ENCODE assay signal across 14 cellular contexts in genomic region chrX:71302461-71303213, GRCh38. TPM values are rescaled to one million over a fixed set of nuclear protein-coding genes. Genes with fewer than 3 reads are reported as not detected.
DNase-seq lines count a peak whose midpoint lies in the region; ATAC-seq, FAIRE-seq and TF ChIP-seq lines count a peak whose summit lies in the region.
"Had no signal": no experiment of that assay in that cellular context is flagged by ENCODE, and none has a peak within 500 bp of the region (broad histone marks: within the 10 kb centered on the region; RNA-seq: fewer than 3 reads in every experiment).

No MANE protein-coding gene starts in this region.

- BruUV-seq in PC-3 (replicated peaks; lab: Mats Ljungman, UMichigan) (no TSS peak), MCF 10A (replicated peaks; lab: Mats Ljungman, UMichigan) (no TSS peak)

- no peaks in the 10 kb centered on the region for H3K9me3 Mint-ChIP-seq in effector memory CD8-positive, alpha-beta T cell
- no peaks in the 10 kb centered on the region for H3K9me3 Mint-ChIP-seq in MCF 10A (ENCODE audit: unreplicated experiment)

- WGBS in sigmoid colon, 2 donors = 74 to 90% methylated on average over 5 of the region's 5 CpGs

- H3K4me3 ChIP-seq in PC-3 (ENCODE audit: low read length) (no peak overlapping the region), sigmoid colon (peak overlapping the region; percentile 1 to 45 (median 38))
- H3K4me3 ChIP-seq: GM23248, pancreas had no signal

- peak; percentile 55; the same call in 1 of the 2 replicates for ATAC-seq in PC-3
- ATAC-seq in effector memory CD8-positive, alpha-beta T cell (replicated peaks) = no peak

- H3K9me2 ChIP-seq in PC-3 (replicated peaks; ENCODE audit: low read length) = no peaks in the 10 kb centered on the region

- POLR2A ChIA-PET in PC-3 (lab: Charles Lee; ENCODE audit: unreplicated experiment) = no interaction called here
- POLR2A ChIA-PET in MCF 10A (lab: Yijun Ruan, JAX) = interaction anchor here (0.7 to 1.2 kb wide), 3 partner anchors 10 to 63 kb away, joined by 3 to 4 read pairs (median 3); partner anchors contain the start of genes NONO and TAF1

- no peaks in the 10 kb centered on the region for H3K79me2 ChIP-seq in PC-3 (ENCODE audit: low read length)

- H3K9me3 ChIP-seq in PC-3 (ENCODE audit: low read length) = no peaks in the 10 kb centered on the region
- no peaks in the 10 kb centered on the region for H3K9me3 ChIP-seq in sigmoid colon
- H3K9me3 ChIP-seq: pancreas had no signal

- no peaks in the 10 kb centered on the region for H3K27me3 Mint-ChIP-seq in effector memory CD8-positive, alpha-beta T cell
- H3K27me3 Mint-ChIP-seq in MCF 10A (ENCODE audit: insufficient read depth, unreplicated experiment) = peaks cover 39% of the 10 kb centered on the region

- intact Hi-C loops in PC-3 (cut with micrococcal nuclease) = no loop called here
- intact Hi-C loops in sigmoid colon (cut with DNase I) = no loop called here
- intact Hi-C loops in MCF 10A (cut with micrococcal nuclease) = no loop called here

- no peaks in the 10 kb centered on the region for H3F3A ChIP-seq in PC-3 (ENCODE audit: low read length, unreplicated experiment)

- H3K4me1 Mint-ChIP-seq in effector memory CD8-positive, alpha-beta T cell (ENCODE audit: low read depth in 2 of 2) = peaks cover 6 to 12% of the 10 kb centered on the region in 2 donors
- no peaks in the 10 kb centered on the region for H3K4me1 Mint-ChIP-seq in MCF 10A (ENCODE audit: insufficient read depth, unreplicated experiment)

- TF ChIP-seq EP300 in sigmoid colon (IDR thresholded peaks at IDR 0.05) = no peak

- 0 out of 2 replicates have a peak, but pooled peaks cover 2% of the 10 kb centered on the region for H3K4me1 ChIP-seq in PC-3 (ENCODE audit: insufficient read depth, low read length)
- H3K4me1 ChIP-seq in sigmoid colon = peaks cover 0 to 14% (median 6%) of the 10 kb centered on the region in 4 donors
- H3K4me1 ChIP-seq: pancreas had no signal

- TF ChIP-seq CTCF in PC-3 (conservative IDR thresholded peaks at IDR 0.05; ENCODE audit: low read depth, low read length) = no peak
- TF ChIP-seq CTCF in sigmoid colon (IDR thresholded peaks at IDR 0.05) = no peak
- TF ChIP-seq CTCF in MCF 10A (IDR thresholded peaks at IDR 0.05; ENCODE audit: unreplicated experiment) = no peak

- FAIRE-seq in GM12891 (lab: Jason Lieb, UNC) = no peak
- FAIRE-seq: frontal cortex, pancreas had no signal

- no peak overlapping the region for H3K4me3 Mint-ChIP-seq in effector memory CD8-positive, alpha-beta T cell
- no peak overlapping the region for H3K4me3 Mint-ChIP-seq in MCF 10A (ENCODE audit: unreplicated experiment)

- no peaks in the 10 kb centered on the region for H4K20me1 ChIP-seq in PC-3 (ENCODE audit: low read length)

- TF ChIP-seq POLR2A in sigmoid colon (IDR thresholded peaks at IDR 0.05) (no peak), GM12891 (IDR thresholded peaks at IDR 0.05; ENCODE audit: low read depth, low read length) (no peak)

- peaks cover 20% of the 10 kb centered on the region for H3K36me3 ChIP-seq in PC-3 (ENCODE audit: low read depth, low read length)
- H3K36me3 ChIP-seq in sigmoid colon = peaks cover 0 to 30% (median 17%) of the 10 kb centered on the region in 4 donors

- CTCF ChIA-PET in PC-3 (lab: Charles Lee) = interaction anchor here (0.6 kb wide), 1 partner anchor 75 kb away, joined by 3 read pairs; no protein-coding TSS in a partner anchor
- CTCF ChIA-PET in MCF 10A (lab: Yijun Ruan, JAX) = interaction anchor here (0.6 kb wide), 1 partner anchor 28 kb away, joined by 3 read pairs; no protein-coding TSS in a partner anchor

- H3K4me2 ChIP-seq in PC-3 (ENCODE audit: low read length) = no peak overlapping the region

- H3K27me3 ChIP-seq in PC-3 (ENCODE audit: low read length) (no peaks in the 10 kb centered on the region), sigmoid colon (no peaks in the 10 kb centered on the region)

- H3K9ac ChIP-seq in PC-3 (ENCODE audit: low read length) = no peak overlapping the region
- H3K9ac ChIP-seq: GM23248 had no signal

- H3K36me3 Mint-ChIP-seq in effector memory CD8-positive, alpha-beta T cell (ENCODE audit: insufficient read depth) = peaks cover 41% of the 10 kb centered on the region
- peaks cover 45% of the 10 kb centered on the region for H3K36me3 Mint-ChIP-seq in MCF 10A (ENCODE audit: insufficient read depth, unreplicated experiment)

- no peak overlapping the region for H3K27ac ChIP-seq in PC-3 (ENCODE audit: low read length)
- H3K27ac ChIP-seq in sigmoid colon = peak overlapping the region; percentile 70 to 81 (median 76)
- H3K27ac ChIP-seq: pancreas had no signal

- DNase-seq in NOMO-1 treated with DMSO at 0.1 percent for 48 hours (lab: John Stamatoyannopoulos, UW; ENCODE audit: unreplicated experiment) (peak; percentile 24), NOMO-1 treated with dmso at 0.1 percent for 144 hours (lab: John Stamatoyannopoulos, UW; ENCODE audit: unreplicated experiment) (no peak), PC-3 (peak; percentile 7), sigmoid colon (no peak), COR-L47 (lab: John Stamatoyannopoulos, UW) (no peak), GM12891 (ENCODE audit: insufficient read length, low spot score) (no peak), MCF 10A (ENCODE audit: unreplicated experiment) (no peak)
- DNase-seq in effector memory CD8-positive, alpha-beta T cell = no peak
- DNase-seq: cortex of kidney; GM23248; NCI-H2081; stimulated activated naive CD4-positive, alpha-beta T cell treated with Interleukin-2 at 50 U/mL for 16 hours had no signal

- H3K27ac Mint-ChIP-seq in effector memory CD8-positive, alpha-beta T cell = peak overlapping the region; percentile 77 to 82
- no peak overlapping the region for H3K27ac Mint-ChIP-seq in MCF 10A (ENCODE audit: low read depth, unreplicated experiment)

- no peak overlapping the region for H2AFZ ChIP-seq in PC-3 (ENCODE audit: low read length)
- H2AFZ ChIP-seq: GM23248 had no signal

TF ChIP-seq in GM12891, 5 proteins besides CTCF, POLR2A, EP300 and RAD21:
- TF ChIP-seq PAX5 (IDR thresholded peaks at IDR 0.05; ENCODE audit: insufficient read depth, low read length, severe bottlenecking) = no peak
- no peak for TF ChIP-seq POLR2AphosphoS5 (IDR thresholded peaks at IDR 0.05; ENCODE audit: low read depth, low read length)
- no peak for TF ChIP-seq SPI1 (IDR thresholded peaks at IDR 0.05; ENCODE audit: low read depth, low read length)
- TF ChIP-seq TAF1 (IDR thresholded peaks at IDR 0.05; ENCODE audit: low read depth, low read length) = no peak
- no peak for TF ChIP-seq POU2F2 (IDR thresholded peaks at IDR 0.05; ENCODE audit: low read depth, low read length)

RNA-seq across cellular contexts. Expression of gene ITGB1BP2, which starts 1.1 kb away (rescaled TPM):
- total RNA-seq in PC-3 (2014; rRNA removed) (0.75 and 1.7 TPM in 2 replicates), sigmoid colon (10 to 100 TPM in 2 of 4 donors, 1 to 10 TPM in 2; 6.3 to 14.1 (median 10.3) TPM), MCF 10A (2022) (1.4 and 2.6 TPM in 2 replicates)
- 1 to 10 TPM in 2 of 3 donors, not detected in 1; 1.2 to 3.6 TPM for polyA plus RNA-seq in sigmoid colon
- polyA plus RNA-seq in GM12891 (2012; ENCODE audit: low read depth, missing spikeins) = 1.9 TPM
- polyA plus RNA-seq: GM23248 had no signal

RNA-seq across cellular contexts. Expression of gene NONO, which starts 19.2 kb away (rescaled TPM):
- total RNA-seq in PC-3 (2014; rRNA removed) (514 and 631 TPM in 2 replicates), sigmoid colon (100 to 1,000 TPM; 170 to 214 (median 194) TPM), MCF 10A (2022) (255 and 292 TPM in 2 replicates)
- polyA plus RNA-seq in sigmoid colon = 100 to 1,000 TPM in 1 of 3 donors, 10 to 100 TPM in 2; 79.8 to 169 (median 87.1) TPM
- 244 TPM for polyA plus RNA-seq in GM12891 (2012; ENCODE audit: low read depth, missing spikeins)

RNA-seq across cellular contexts. Expression of gene ZMYM3, which starts 48.7 kb away (rescaled TPM):
- total RNA-seq in PC-3 (2014; rRNA removed) (23.5 and 25.2 TPM in 2 replicates), sigmoid colon (10 to 100 TPM; 12.4 to 23.5 (median 14.6) TPM), MCF 10A (2022) (7.9 and 8.4 TPM in 2 replicates)
- polyA plus RNA-seq in sigmoid colon = 1 to 10 TPM; 2.4 to 9.6 (median 2.8) TPM
- polyA plus RNA-seq in GM12891 (2012; ENCODE audit: low read depth, missing spikeins) = 15.8 TPM

Comparison
In these comparisons a context has a peak if more than half of its experiments do, and no peak if none do; other contexts are left out.
1. DNase-seq: peak in NOMO-1 treated with DMSO at 0.1 percent for 48 hours (single experiment) and PC-3 (single experiment); none in NOMO-1 treated with dmso at 0.1 percent for 144 hours (single experiment), effector memory CD8-positive, alpha-beta T cell (0 of 3), sigmoid colon (single experiment), COR-L47 (single experiment), GM12891 (single experiment) and MCF 10A (single experiment).